ENCODE assay signal across 8 cellular contexts in genomic region chr17:1999557-2000251, GRCh38.
DNase-seq lines count a peak whose midpoint lies in the region; ATAC-seq and TF ChIP-seq lines count a peak whose summit lies in the region.

No MANE protein-coding gene starts in this region.

- peaks cover 52% of the 10 kb centered on the region for H3K4me1 Mint-ChIP-seq in nephron progenitor cell

- H3K9me3 Mint-ChIP-seq in nephron progenitor cell: no peaks in the 10 kb centered on the region

- DNase-seq in EH (ENCODE audit: low read depth) (peak; percentile 77), NCI-H82 treated with DMSO at 0.1 percent for 48 hours (lab: John Stamatoyannopoulos, UW; ENCODE audit: unreplicated experiment) (peak; percentile 31), epidermal melanocyte (ENCODE audit: insufficient read length, low spot score) (peak; percentile 76), nephron progenitor cell (no peak), LoVo (ENCODE audit: low spot score) (no peak), SKM-1 (lab: John Stamatoyannopoulos, UW; ENCODE audit: unreplicated experiment) (no peak)

- H3K36me3 Mint-ChIP-seq in nephron progenitor cell (ENCODE audit: low read depth): no peaks in the 10 kb centered on the region

- H3K27ac Mint-ChIP-seq in nephron progenitor cell: peak overlapping the region; percentile 84

- H3K27me3 Mint-ChIP-seq in nephron progenitor cell (ENCODE audit: low read depth, poor library complexity): peaks cover 15% of the 10 kb centered on the region

- TF ChIP-seq CTCF in nephron progenitor cell (IDR thresholded peaks at IDR 0.05): no peak

- no peak for ATAC-seq in GM18873 (IDR thresholded peaks at IDR 0.05; ENCODE audit: low FRiP score, unreplicated experiment)
- ATAC-seq in HG03108 (IDR thresholded peaks at IDR 0.05; ENCODE audit: unreplicated experiment): no peak

- H3K4me3 Mint-ChIP-seq in nephron progenitor cell: peak overlapping the region; percentile 74

Comparison
In these comparisons a context has a peak if more than half of its experiments do, and no peak if none do; other contexts are left out.
1. DNase-seq: peak in EH (single experiment), NCI-H82 treated with DMSO at 0.1 percent for 48 hours (single experiment) and epidermal melanocyte (single experiment); none in nephron progenitor cell (single experiment), LoVo (single experiment) and SKM-1 (single experiment).